Comparison of ENCODE assay signal across 9 cellular contexts in the genomic region with DNA sequence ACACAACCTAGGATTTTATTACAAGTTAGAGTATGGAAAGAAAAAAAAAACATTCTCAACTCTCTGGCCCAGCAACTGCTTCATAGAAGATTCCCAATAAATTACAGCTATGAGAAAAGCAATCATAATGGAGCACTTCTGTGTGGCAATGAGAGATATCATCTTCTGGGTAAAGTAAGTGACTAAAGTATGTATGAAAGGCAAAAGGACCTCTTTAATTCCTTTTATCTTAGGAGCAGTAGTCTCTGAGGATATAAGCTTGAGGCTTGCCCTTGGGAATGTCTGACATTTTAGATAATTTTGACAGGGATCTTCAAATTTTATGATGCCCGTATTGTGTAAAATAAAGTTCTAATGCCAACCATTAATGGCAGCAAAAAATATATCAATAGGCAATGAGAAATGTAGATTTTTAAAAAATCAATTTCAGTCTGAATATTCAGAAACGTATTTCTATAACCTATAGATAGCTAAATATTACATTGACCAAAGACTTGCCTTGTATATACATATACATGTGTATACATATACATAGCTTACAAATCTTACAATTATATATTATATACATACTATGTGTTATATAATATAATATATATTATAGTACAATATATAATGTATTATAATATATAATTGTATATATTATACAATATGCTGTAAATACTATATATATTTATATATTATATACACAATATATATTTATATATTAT.
"Had no signal": no experiment of that assay in that cellular context is flagged by ENCODE, and none has a peak within 500 bp of the region (broad histone marks: within the 10 kb centered on the region; RNA-seq: fewer than 3 reads in every experiment).

No MANE protein-coding gene starts in this region.

- DNase-seq: activated CD4-positive, alpha-beta T cell treated with anti-CD3 and anti-CD28 coated beads for 48 hours; left colon; midbrain; psoas muscle had no signal

- H3K27me3 Mint-ChIP-seq: activated naive CD4-positive, alpha-beta T cell treated with anti-CD3 and anti-CD28 coated beads, Interleukin-2, amount 10 ng/mL, durations not matched to agents 7 days and 5 days had no signal

- H3K9me3 Mint-ChIP-seq: WTC11 had no signal

- H3K4me1 Mint-ChIP-seq: activated naive CD4-positive, alpha-beta T cell treated with anti-CD3 and anti-CD28 coated beads, Interleukin-2, amount 10 ng/mL, durations not matched to agents 7 days and 5 days; WTC11 had no signal

- H3K4me3 Mint-ChIP-seq: activated naive CD4-positive, alpha-beta T cell treated with anti-CD3 and anti-CD28 coated beads, Interleukin-2, amount 10 ng/mL, durations not matched to agents 7 days and 5 days; WTC11 had no signal

- ATAC-seq: gastroesophageal sphincter, left colon, psoas muscle, sciatic nerve, WTC11 had no signal

- H3K27ac Mint-ChIP-seq: activated naive CD4-positive, alpha-beta T cell treated with anti-CD3 and anti-CD28 coated beads, Interleukin-2, amount 10 ng/mL, durations not matched to agents 7 days and 5 days; activated T-helper 2 cell treated with anti-CD3 and anti-CD28 coated beads, Interferon-gamma antibody, Interleukin-2, Interleukin-4, amounts not matched to agents 10 μg/mL and 5 μg/mL and 100 μg/mL, durations not matched to agents 14 hours and 24 hours and 36 hours; WTC11 had no signal
